In genomic region chr1:203797216-203797615, GRCh38 we compare ENCODE assay signal across 10 cellular contexts. TPM values are rescaled to one million over a fixed set of nuclear protein-coding genes. Genes with fewer than 3 reads are reported as not detected.
DNase-seq lines count a peak whose midpoint lies in the region; ATAC-seq and TF ChIP-seq lines count a peak whose summit lies in the region.
"Had no signal": no experiment of that assay in that cellular context is flagged by ENCODE, and none has a peak within 500 bp of the region (broad histone marks: within the 10 kb centered on the region; RNA-seq: fewer than 3 reads in every experiment).

No MANE protein-coding gene starts in this region.

- H3K27ac ChIP-seq in SK-N-SH (ENCODE audit: low read depth in 2 of 2, low read length in 1 of 2), result peak overlapping the region in 1 of 2 experiments; percentile 97; a peak in 1 of 4 replicates
- H3K27ac ChIP-seq in foreskin keratinocyte, result peak overlapping the region; percentile 92

- H3K27ac Mint-ChIP-seq in activated B cell treated with CpG ODN at 0.5 μM for 24 hours, result no peak overlapping the region
- no peak overlapping the region for H3K27ac Mint-ChIP-seq in stimulated activated effector memory CD8-positive, alpha-beta T cell treated with anti-CD3 and anti-CD28 coated beads, Interleukin-12 subunit alpha, Interleukin-12 subunit beta, amount 100 ng/mL, for 72 hours

- CTCF ChIA-PET in SK-N-SH (lab: Yijun Ruan, JAX), result interaction anchor here (0.8 to 1.0 kb wide), 2 partner anchors 12 to 95 kb away, joined by 3 to 4 read pairs; no protein-coding TSS in a partner anchor
- CTCF ChIA-PET in activated B cell treated with CpG ODN at 0.5 μM for 24 hours (lab: Charles Lee), result no interaction called here

- H3K27me3 ChIP-seq in SK-N-SH (ENCODE audit: insufficient read depth) (no peaks in the 10 kb centered on the region), foreskin keratinocyte (no peaks in the 10 kb centered on the region)

- H3K27me3 Mint-ChIP-seq in activated B cell treated with CpG ODN at 0.5 μM for 24 hours, result no peaks in the 10 kb centered on the region

- H3F3A ChIP-seq in SK-N-SH (replicated peaks; ENCODE audit: insufficient read depth), result peaks cover 9% of the 10 kb centered on the region

- H3K9ac ChIP-seq in SK-N-SH, result no peak overlapping the region

- peak overlapping the region; percentile 95 for H3K4me2 ChIP-seq in SK-N-SH

- H3K79me2 ChIP-seq in SK-N-SH (ENCODE audit: insufficient read depth), result peaks cover 63% of the 10 kb centered on the region

- H3K9me2 ChIP-seq in SK-N-SH, result no peaks in the 10 kb centered on the region

- intact Hi-C loops in activated B cell treated with CpG ODN at 0.5 μM for 24 hours (cut with micrococcal nuclease), result loop anchor here (5.0 to 10.0 kb wide), 5 partner anchors 170 to 1325 kb away; partner anchors contain the start of genes ATP2B4, MDM4, RBBP5 and TMEM183A

- H3K9me3 ChIP-seq in SK-N-SH, result no peaks in the 10 kb centered on the region

- peaks cover 57% of the 10 kb centered on the region for H3K4me1 Mint-ChIP-seq in activated B cell treated with CpG ODN at 0.5 μM for 24 hours
- H3K4me1 Mint-ChIP-seq in stimulated activated effector memory CD8-positive, alpha-beta T cell treated with anti-CD3 and anti-CD28 coated beads, Interleukin-12 subunit alpha, Interleukin-12 subunit beta, amount 100 ng/mL, for 72 hours, result peaks cover 42% of the 10 kb centered on the region

- 100% methylated on average over 2 of the region's 2 CpGs for WGBS in SK-N-SH (ENCODE audit: low lambda C conversion rate)

- H3K9me3 Mint-ChIP-seq in activated B cell treated with CpG ODN at 0.5 μM for 24 hours, result no peaks in the 10 kb centered on the region
- no peaks in the 10 kb centered on the region for H3K9me3 Mint-ChIP-seq in stimulated activated effector memory CD8-positive, alpha-beta T cell treated with anti-CD3 and anti-CD28 coated beads, Interleukin-12 subunit alpha, Interleukin-12 subunit beta, amount 100 ng/mL, for 72 hours

- no peak overlapping the region for H2AFZ ChIP-seq in SK-N-SH (ENCODE audit: low read depth)

- H3K4me1 ChIP-seq in SK-N-SH (ENCODE audit: control insufficient read depth in 1 of 2, insufficient read depth in 2 of 2, low read depth in 1 of 2, low read length in 1 of 2) (peaks cover 21 to 33% of the 10 kb centered on the region in 2 experiments; a peak in 3 of 4 replicates), foreskin keratinocyte (peaks cover 34% of the 10 kb centered on the region)

- H4K20me1 ChIP-seq in SK-N-SH (ENCODE audit: insufficient read depth), result peaks cover 59% of the 10 kb centered on the region

- H3K36me3 ChIP-seq in SK-N-SH (replicated peaks in 1 of 2; ENCODE audit: control insufficient read depth in 1 of 2, insufficient read depth in 2 of 2, low read length in 1 of 2), result peaks cover 41 to 42% of the 10 kb centered on the region in 2 experiments

- DNase-seq in SK-N-SH, result no peak
- no peak for DNase-seq in activated B cell treated with CpG ODN at 0.5 μM for 24 hours
- DNase-seq in foreskin keratinocyte, result no peak
- DNase-seq in stimulated activated effector memory CD8-positive, alpha-beta T cell treated with anti-CD3 and anti-CD28 coated beads, Interleukin-12 subunit alpha, Interleukin-12 subunit beta, amount 100 ng/mL, for 72 hours (ENCODE audit: low spot score in 2 of 2), result no peak
- no peak for DNase-seq in NAMALWA (ENCODE audit: low spot score)
- no peak for DNase-seq in HCEC 1CT
- no peak for DNase-seq in LoVo (ENCODE audit: low spot score)
- DNase-seq: stimulated activated CD4-positive, alpha-beta T cell treated with anti-CD3 and anti-CD28 coated beads, Interleukin-2, amount 100 ng/mL, for 48 hours had no signal

- peak overlapping the region; percentile 55 for H3K4me3 Mint-ChIP-seq in activated B cell treated with CpG ODN at 0.5 μM for 24 hours
- peak overlapping the region; percentile 92 for H3K4me3 Mint-ChIP-seq in stimulated activated effector memory CD8-positive, alpha-beta T cell treated with anti-CD3 and anti-CD28 coated beads, Interleukin-12 subunit alpha, Interleukin-12 subunit beta, amount 100 ng/mL, for 72 hours

- TF ChIP-seq RAD21 in SK-N-SH (IDR thresholded peaks at IDR 0.05; ENCODE audit: low read length), result no peak

- peak overlapping the region; percentile 69 to 93 for H3K4me3 ChIP-seq in SK-N-SH (ENCODE audit: low read depth in 2 of 2, low read length in 1 of 2)

- H3K36me3 Mint-ChIP-seq in activated B cell treated with CpG ODN at 0.5 μM for 24 hours (ENCODE audit: low read depth), result peaks cover 53% of the 10 kb centered on the region
- peaks cover 61% of the 10 kb centered on the region for H3K36me3 Mint-ChIP-seq in stimulated activated effector memory CD8-positive, alpha-beta T cell treated with anti-CD3 and anti-CD28 coated beads, Interleukin-12 subunit alpha, Interleukin-12 subunit beta, amount 100 ng/mL, for 72 hours

- TF ChIP-seq CTCF in SK-N-SH (IDR thresholded peaks at IDR 0.05) (no peak), activated B cell treated with CpG ODN at 0.5 μM for 24 hours (IDR thresholded peaks at IDR 0.05) (no peak), foreskin keratinocyte (conservative IDR thresholded peaks at IDR 0.05) (no peak)

- ATAC-seq in SK-N-SH treated with all-trans-retinoic acid at 6 μM for 48 hours (no peak), activated B cell treated with CpG ODN at 0.5 μM for 24 hours (ENCODE audit: low read depth) (no peak), foreskin keratinocyte (no peak)
- no peak for ATAC-seq in stimulated activated effector memory CD8-positive, alpha-beta T cell treated with anti-CD3 and anti-CD28 coated beads, Interleukin-12 subunit alpha, Interleukin-12 subunit beta, amount 100 ng/mL, for 72 hours

- TF ChIP-seq EP300 in SK-N-SH (IDR thresholded peaks at IDR 0.05; ENCODE audit: borderline replicate concordance in 1 of 2, low read depth in 1 of 2, low read length in 1 of 2), result no peak

- POLR2A ChIA-PET in SK-N-SH (lab: Yijun Ruan, JAX), result no interaction called here
- POLR2A ChIA-PET in activated B cell treated with CpG ODN at 0.5 μM for 24 hours (lab: Charles Lee), result interaction anchor here (1.1 to 1.3 kb wide), 2 partner anchors 16 to 44 kb away, joined by 3 to 7 read pairs; no protein-coding TSS in a partner anchor

TF ChIP-seq in SK-N-SH, 30 proteins besides CTCF, POLR2A, EP300 and RAD21:
- TF ChIP-seq POLR2AphosphoS5 (IDR thresholded peaks at IDR 0.05; ENCODE audit: low read depth, low read length), result no peak
- no peak for TF ChIP-seq RFX5 (IDR thresholded peaks at IDR 0.05; ENCODE audit: low read length)
- TF ChIP-seq TCF12 (IDR thresholded peaks at IDR 0.05), result no peak
- TF ChIP-seq JUND (IDR thresholded peaks at IDR 0.05), result no peak
- no peak for TF ChIP-seq RXRA (IDR thresholded peaks at IDR 0.05; ENCODE audit: borderline replicate concordance, low read depth)
- TF ChIP-seq GATA2 (CRISPR knock-in tag; IDR thresholded peaks at IDR 0.05), result no peak
- TF ChIP-seq NRF1 (IDR thresholded peaks at IDR 0.05; ENCODE audit: low read depth, low read length), result no peak
- no peak for TF ChIP-seq NFIC (IDR thresholded peaks at IDR 0.05; ENCODE audit: borderline replicate concordance)
TF ChIP-seq in SK-N-SH: peak in this region for 0.

TF ChIP-seq in SK-N-SH treated with all-trans-retinoic acid at 6 μM for 48 hours, 23 proteins besides CTCF, POLR2A, EP300 and RAD21 (continues in another document):
- no peak for TF ChIP-seq SNAI2 (CRISPR knock-in tag; IDR thresholded peaks at IDR 0.05)
- TF ChIP-seq ZNF8 (CRISPR knock-in tag; IDR thresholded peaks at IDR 0.05), result no peak
- no peak for TF ChIP-seq ZNF70 (CRISPR knock-in tag; IDR thresholded peaks at IDR 0.05)
- no peak for TF ChIP-seq TOX (CRISPR knock-in tag; IDR thresholded peaks at IDR 0.05; ENCODE audit: borderline replicate concordance)
- TF ChIP-seq GLIS3 (CRISPR knock-in tag; IDR thresholded peaks at IDR 0.05), result no peak
- no peak for TF ChIP-seq CSDC2 (CRISPR knock-in tag; IDR thresholded peaks at IDR 0.05)
- TF ChIP-seq TSHZ2 (CRISPR knock-in tag; IDR thresholded peaks at IDR 0.05), result no peak
- TF ChIP-seq ARNTL (CRISPR knock-in tag; IDR thresholded peaks at IDR 0.05; ENCODE audit: borderline replicate concordance, low read depth), result no peak

RNA-seq across cellular contexts. Expression of gene ZBED6, which starts 1.8 kb away (rescaled TPM):
- polyA plus RNA-seq in SK-N-SH (2012; rRNA removed) (2.5 and 3.2 TPM in 2 replicates), foreskin keratinocyte (0.03 and 0.08 TPM in 2 replicates)
- polyA plus RNA-seq in SK-N-SH (2012; cell fraction: cytosol; rRNA removed), result 1.6 and 2.4 TPM in 2 replicates
- polyA plus RNA-seq in SK-N-SH (2012; cell fraction: nucleus; rRNA removed), result 3.7 and 6.8 TPM in 2 replicates
- total RNA-seq in activated B cell treated with CpG ODN at 0.5 μM for 24 hours (26.3 and 31.4 TPM in 2 replicates), foreskin keratinocyte (18.8 and 20.1 TPM in 2 replicates)

RNA-seq across cellular contexts. Expression of gene ZC3H11A, which starts 1.8 kb away (rescaled TPM):
- polyA plus RNA-seq in SK-N-SH (2012; rRNA removed) (38.0 and 49.6 TPM in 2 replicates), foreskin keratinocyte (27.1 and 32.6 TPM in 2 replicates)
- 46.4 and 51.3 TPM in 2 replicates for polyA plus RNA-seq in SK-N-SH (2012; cell fraction: cytosol; rRNA removed)
- polyA plus RNA-seq in SK-N-SH (2012; cell fraction: nucleus; rRNA removed), result 59.8 and 83.2 TPM in 2 replicates
- total RNA-seq in activated B cell treated with CpG ODN at 0.5 μM for 24 hours (85.6 and 91.6 TPM in 2 replicates), foreskin keratinocyte (85.1 and 87.6 TPM in 2 replicates)

RNA-seq across cellular contexts. Expression of gene LAX1, which starts 32.2 kb away (rescaled TPM):
- polyA plus RNA-seq in SK-N-SH (2012; rRNA removed) (0.03 and 0.08 TPM in 2 replicates), foreskin keratinocyte (0.03 TPM in 2 replicates)
- polyA plus RNA-seq in SK-N-SH (2012; cell fraction: cytosol; rRNA removed), result 0.01 and 0.03 TPM in 2 replicates
- 0.06 TPM in 2 replicates for polyA plus RNA-seq in SK-N-SH (2012; cell fraction: nucleus; rRNA removed)
- total RNA-seq in activated B cell treated with CpG ODN at 0.5 μM for 24 hours (12.0 and 13.5 TPM in 2 replicates), foreskin keratinocyte (0.07 TPM in 2 replicates)
- total RNA-seq: HT1080 had no signal

Comparison
In these comparisons a context has a peak if more than half of its experiments do, and no peak if none do; other contexts are left out.
1. RNA of gene LAX1, which starts 32.2 kb away (total RNA-seq): 12.0 to 13.5 TPM in activated B cell treated with CpG ODN at 0.5 μM for 24 hours; 0.07 TPM in foreskin keratinocyte; every median in the first group is over 10 times any median in the second.